Comparison of ENCODE assay signal across 10 cellular contexts in genomic region chr14:71711619-71712018, GRCh38.
DNase-seq lines count a peak whose midpoint lies in the region; ATAC-seq and TF ChIP-seq lines count a peak whose summit lies in the region.
"Had no signal": no experiment of that assay in that cellular context is flagged by ENCODE, and none has a peak within 500 bp of the region (broad histone marks: within the 10 kb centered on the region; RNA-seq: fewer than 3 reads in every experiment).

No MANE protein-coding gene starts in this region.

- no peak overlapping the region for H3K4me3 ChIP-seq in skeletal muscle cell (ENCODE audit: low read depth, low read length)
- H3K4me3 ChIP-seq: stomach had no signal

- CTCF ChIA-PET in CD4-positive, alpha-beta T cell (lab: Charles Lee), result no interaction called here
- CTCF ChIA-PET in activated naive CD4-positive, alpha-beta T cell treated with anti-CD3 and anti-CD28 coated beads for 36 hours (lab: Charles Lee), result interaction anchor here (0.8 to 0.9 kb wide), 2 partner anchors 41 to 570 kb away, joined by 3 read pairs; no protein-coding TSS in a partner anchor

- H3K4me1 Mint-ChIP-seq in CD4-positive, alpha-beta T cell (ENCODE audit: low read depth), result peaks cover 8% of the 10 kb centered on the region
- H3K4me1 Mint-ChIP-seq in activated naive CD4-positive, alpha-beta T cell treated with anti-CD3 and anti-CD28 coated beads for 36 hours (ENCODE audit: low read depth), result peaks cover 12% of the 10 kb centered on the region

- ATAC-seq in esophagus mucosa, result peak; percentile 44
- no peak for ATAC-seq in CD4-positive, alpha-beta T cell (ENCODE audit: poor library complexity)

- H3K36me3 Mint-ChIP-seq in CD4-positive, alpha-beta T cell (ENCODE audit: low read depth), result peaks cover 59% of the 10 kb centered on the region
- H3K36me3 Mint-ChIP-seq in activated naive CD4-positive, alpha-beta T cell treated with anti-CD3 and anti-CD28 coated beads for 36 hours (ENCODE audit: low read depth), result peaks cover 19% of the 10 kb centered on the region

- no peak overlapping the region for H3K4me3 Mint-ChIP-seq in CD4-positive, alpha-beta T cell
- no peak overlapping the region for H3K4me3 Mint-ChIP-seq in activated naive CD4-positive, alpha-beta T cell treated with anti-CD3 and anti-CD28 coated beads for 36 hours

- H3K9me3 Mint-ChIP-seq in CD4-positive, alpha-beta T cell, result no peaks in the 10 kb centered on the region
- H3K9me3 Mint-ChIP-seq in activated naive CD4-positive, alpha-beta T cell treated with anti-CD3 and anti-CD28 coated beads for 36 hours, result no peaks in the 10 kb centered on the region

- TF ChIP-seq CTCF in CD4-positive, alpha-beta T cell (IDR thresholded peaks at IDR 0.05), result no peak

- H3K27me3 Mint-ChIP-seq in CD4-positive, alpha-beta T cell, result no peaks in the 10 kb centered on the region
- H3K27me3 Mint-ChIP-seq in activated naive CD4-positive, alpha-beta T cell treated with anti-CD3 and anti-CD28 coated beads for 36 hours (ENCODE audit: low read depth), result no peaks in the 10 kb centered on the region
- H3K27me3 Mint-ChIP-seq: naive thymus-derived CD4-positive, alpha-beta T cell had no signal

- H3K27ac ChIP-seq in CD4-positive, alpha-beta T cell (ENCODE audit: low read depth, low read length), result no peak overlapping the region
- H3K27ac ChIP-seq: stomach had no signal

- intact Hi-C loops in CD4-positive, alpha-beta T cell (cut with DNase I, micrococcal nuclease), result no loop called here
- intact Hi-C loops in activated naive CD4-positive, alpha-beta T cell treated with anti-CD3 and anti-CD28 coated beads for 36 hours (cut with micrococcal nuclease), result loop anchor here (10.0 kb wide), 1 partner anchor 387 kb away; the partner anchor contains the start of gene SIPA1L1

- no peak overlapping the region for H3K27ac Mint-ChIP-seq in CD4-positive, alpha-beta T cell
- H3K27ac Mint-ChIP-seq in activated naive CD4-positive, alpha-beta T cell treated with anti-CD3 and anti-CD28 coated beads for 36 hours, result no peak overlapping the region

- no peaks in the 10 kb centered on the region for H3K27me3 ChIP-seq in CD4-positive, alpha-beta T cell (ENCODE audit: control insufficient read depth, insufficient read depth, low read length)
- H3K27me3 ChIP-seq: stomach had no signal

- H3K9me3 ChIP-seq in CD4-positive, alpha-beta T cell (ENCODE audit: control insufficient read depth, low read length), result no peaks in the 10 kb centered on the region
- H3K9me3 ChIP-seq: stomach had no signal

- POLR2A ChIA-PET in CD4-positive, alpha-beta T cell (lab: Charles Lee), result no interaction called here

- DNase-seq in ELR (ENCODE audit: low read depth), result peak; percentile 60
- DNase-seq in RPMI7951 (ENCODE audit: low read depth), result peak; percentile 69
- DNase-seq in skeletal muscle cell (ENCODE audit: low read depth), result peak; percentile 92
- DNase-seq in amygdala (lab: John Stamatoyannopoulos, UW), result no peak
- no peak for DNase-seq in NCI-H187 (lab: John Stamatoyannopoulos, UW)
- no peak for DNase-seq in CD4-positive, alpha-beta T cell
- DNase-seq in activated naive CD4-positive, alpha-beta T cell treated with anti-CD3 and anti-CD28 coated beads for 36 hours, result no peak
- DNase-seq: stomach had no signal

Comparison
In these comparisons a context has a peak if more than half of its experiments do, and no peak if none do; other contexts are left out.
1. DNase-seq: peak in ELR (single experiment), RPMI7951 (single experiment) and skeletal muscle cell (single experiment); none in amygdala (0 of 56), NCI-H187 (0 of 2), CD4-positive, alpha-beta T cell (0 of 10) and activated naive CD4-positive, alpha-beta T cell treated with anti-CD3 and anti-CD28 coated beads for 36 hours (single experiment).